Comparison of ENCODE assay signal across 1 cellular context in genomic region chr2:239814136-239814916, GRCh38.
TF ChIP-seq lines count a peak whose summit lies in the region.

No MANE protein-coding gene starts in this region.

TF ChIP-seq in GM23338, 12 proteins besides CTCF, POLR2A, EP300 and RAD21 (continued from another document):
- TF ChIP-seq REST (IDR thresholded peaks at IDR 0.05; ENCODE audit: unreplicated experiment) (no peak), ZNF462 (CRISPR knock-in tag; IDR thresholded peaks at IDR 0.05) (no peak), JUNB (IDR thresholded peaks at IDR 0.05; ENCODE audit: unreplicated experiment) (no peak), EZH2 (IDR thresholded peaks at IDR 0.05; ENCODE audit: low read depth, unreplicated experiment) (no peak), STAT1 (IDR thresholded peaks at IDR 0.05; ENCODE audit: unreplicated experiment) (no peak), POLR2AphosphoS5 (IDR thresholded peaks at IDR 0.05; ENCODE audit: low read depth) (no peak), ZNF114 (CRISPR knock-in tag; IDR thresholded peaks at IDR 0.05) (no peak), CREB1 (CRISPR knock-in tag; IDR thresholded peaks at IDR 0.05; ENCODE audit: low read depth) (no peak)
